In the genomic region with DNA sequence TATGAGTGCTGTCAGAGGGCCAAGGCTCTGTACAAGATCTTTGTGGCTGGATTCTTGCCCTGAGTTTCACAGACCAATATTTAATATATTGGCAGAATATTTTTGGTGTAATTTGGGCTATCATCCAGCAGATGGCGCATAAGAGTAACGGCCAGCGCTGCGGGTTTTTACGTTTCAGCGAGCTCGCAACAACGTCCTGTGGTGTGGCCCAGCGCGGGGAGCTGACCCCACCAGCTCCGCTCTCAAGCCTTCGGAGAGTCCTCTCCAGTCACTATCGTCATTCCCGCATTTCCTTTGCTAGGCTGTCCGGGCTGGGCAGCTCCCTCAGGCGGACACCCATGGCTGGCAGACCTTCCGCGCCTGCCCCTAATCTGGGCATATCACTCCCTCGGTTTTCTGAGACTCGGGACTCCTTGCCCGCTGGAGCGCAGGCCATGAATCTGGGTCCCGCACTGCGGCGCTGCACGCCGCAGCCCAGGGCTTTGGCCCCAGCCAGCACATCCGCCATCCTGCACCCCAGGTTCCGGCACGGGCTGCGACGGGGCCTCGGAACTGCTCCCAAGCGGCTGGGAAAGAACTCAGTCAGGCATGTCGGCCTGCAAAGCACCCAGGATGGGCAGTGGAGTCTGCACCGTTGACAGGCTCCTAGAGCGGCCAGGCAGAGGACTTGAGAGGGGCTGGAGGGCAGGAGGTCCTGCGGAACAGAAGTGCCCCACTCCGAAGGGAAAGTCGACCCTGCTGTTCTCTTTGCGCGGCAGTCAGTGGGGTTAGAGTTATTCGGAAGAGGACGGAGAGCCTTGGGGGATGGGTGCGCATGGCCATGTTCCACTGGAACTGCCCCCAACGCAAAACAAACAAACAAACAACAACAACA, we compare ENCODE assay signal across 1 cellular context.
TF ChIP-seq lines count a peak whose summit lies in the region.

No MANE protein-coding gene starts in this region.

TF ChIP-seq in HEK293, 187 proteins besides CTCF, POLR2A, EP300 and RAD21 (continued from another document):
- TF ChIP-seq, protein P1, sequence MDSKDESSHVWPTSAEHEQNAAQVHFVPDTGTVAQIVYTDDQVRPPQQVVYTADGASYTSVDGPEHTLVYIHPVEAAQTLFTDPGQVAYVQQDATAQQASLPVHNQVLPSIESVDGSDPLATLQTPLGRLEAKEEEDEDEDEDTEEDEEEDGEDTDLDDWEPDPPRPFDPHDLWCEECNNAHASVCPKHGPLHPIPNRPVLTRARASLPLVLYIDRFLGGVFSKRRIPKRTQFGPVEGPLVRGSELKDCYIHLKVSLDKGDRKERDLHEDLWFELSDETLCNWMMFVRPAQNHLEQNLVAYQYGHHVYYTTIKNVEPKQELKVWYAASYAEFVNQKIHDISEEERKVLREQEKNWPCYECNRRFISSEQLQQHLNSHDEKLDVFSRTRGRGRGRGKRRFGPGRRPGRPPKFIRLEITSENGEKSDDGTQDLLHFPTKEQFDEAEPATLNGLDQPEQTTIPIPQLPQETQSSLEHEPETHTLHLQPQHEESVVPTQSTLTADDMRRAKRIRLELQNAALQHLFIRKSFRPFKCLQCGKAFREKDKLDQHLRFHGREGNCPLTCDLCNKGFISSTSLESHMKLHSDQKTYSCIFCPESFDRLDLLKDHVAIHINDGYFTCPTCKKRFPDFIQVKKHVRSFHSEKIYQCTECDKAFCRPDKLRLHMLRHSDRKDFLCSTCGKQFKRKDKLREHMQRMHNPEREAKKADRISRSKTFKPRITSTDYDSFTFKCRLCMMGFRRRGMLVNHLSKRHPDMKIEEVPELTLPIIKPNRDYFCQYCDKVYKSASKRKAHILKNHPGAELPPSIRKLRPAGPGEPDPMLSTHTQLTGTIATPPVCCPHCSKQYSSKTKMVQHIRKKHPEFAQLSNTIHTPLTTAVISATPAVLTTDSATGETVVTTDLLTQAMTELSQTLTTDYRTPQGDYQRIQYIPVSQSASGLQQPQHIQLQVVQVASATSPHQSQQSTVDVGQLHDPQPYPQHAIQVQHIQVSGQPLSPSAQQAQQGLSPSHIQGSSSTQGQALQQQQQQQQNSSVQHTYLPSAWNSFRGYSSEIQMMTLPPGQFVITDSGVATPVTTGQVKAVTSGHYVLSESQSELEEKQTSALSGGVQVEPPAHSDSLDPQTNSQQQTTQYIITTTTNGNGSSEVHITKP (tag by site-specific recombination; IDR thresholded peaks at IDR 0.05), result peak; percentile 37; the same call in 1 of the 2 replicates
- TF ChIP-seq ZNF660 (tag by site-specific recombination; IDR thresholded peaks at IDR 0.05), result 0 out of 2 replicates have a peak, but pooled peaks have one; percentile 17
- TF ChIP-seq ZNF473 (tag by site-specific recombination; IDR thresholded peaks at IDR 0.05), result no peak
- TF ChIP-seq, protein P2, sequence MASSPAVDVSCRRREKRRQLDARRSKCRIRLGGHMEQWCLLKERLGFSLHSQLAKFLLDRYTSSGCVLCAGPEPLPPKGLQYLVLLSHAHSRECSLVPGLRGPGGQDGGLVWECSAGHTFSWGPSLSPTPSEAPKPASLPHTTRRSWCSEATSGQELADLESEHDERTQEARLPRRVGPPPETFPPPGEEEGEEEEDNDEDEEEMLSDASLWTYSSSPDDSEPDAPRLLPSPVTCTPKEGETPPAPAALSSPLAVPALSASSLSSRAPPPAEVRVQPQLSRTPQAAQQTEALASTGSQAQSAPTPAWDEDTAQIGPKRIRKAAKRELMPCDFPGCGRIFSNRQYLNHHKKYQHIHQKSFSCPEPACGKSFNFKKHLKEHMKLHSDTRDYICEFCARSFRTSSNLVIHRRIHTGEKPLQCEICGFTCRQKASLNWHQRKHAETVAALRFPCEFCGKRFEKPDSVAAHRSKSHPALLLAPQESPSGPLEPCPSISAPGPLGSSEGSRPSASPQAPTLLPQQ (tag by site-specific recombination; IDR thresholded peaks at IDR 0.05), result 0 out of 2 replicates have a peak, but pooled peaks have one; percentile 45
- peak; percentile 67 for TF ChIP-seq ZNF335 (tag by site-specific recombination; conservative IDR thresholded peaks at IDR 0.05)
- TF ChIP-seq, protein P3, sequence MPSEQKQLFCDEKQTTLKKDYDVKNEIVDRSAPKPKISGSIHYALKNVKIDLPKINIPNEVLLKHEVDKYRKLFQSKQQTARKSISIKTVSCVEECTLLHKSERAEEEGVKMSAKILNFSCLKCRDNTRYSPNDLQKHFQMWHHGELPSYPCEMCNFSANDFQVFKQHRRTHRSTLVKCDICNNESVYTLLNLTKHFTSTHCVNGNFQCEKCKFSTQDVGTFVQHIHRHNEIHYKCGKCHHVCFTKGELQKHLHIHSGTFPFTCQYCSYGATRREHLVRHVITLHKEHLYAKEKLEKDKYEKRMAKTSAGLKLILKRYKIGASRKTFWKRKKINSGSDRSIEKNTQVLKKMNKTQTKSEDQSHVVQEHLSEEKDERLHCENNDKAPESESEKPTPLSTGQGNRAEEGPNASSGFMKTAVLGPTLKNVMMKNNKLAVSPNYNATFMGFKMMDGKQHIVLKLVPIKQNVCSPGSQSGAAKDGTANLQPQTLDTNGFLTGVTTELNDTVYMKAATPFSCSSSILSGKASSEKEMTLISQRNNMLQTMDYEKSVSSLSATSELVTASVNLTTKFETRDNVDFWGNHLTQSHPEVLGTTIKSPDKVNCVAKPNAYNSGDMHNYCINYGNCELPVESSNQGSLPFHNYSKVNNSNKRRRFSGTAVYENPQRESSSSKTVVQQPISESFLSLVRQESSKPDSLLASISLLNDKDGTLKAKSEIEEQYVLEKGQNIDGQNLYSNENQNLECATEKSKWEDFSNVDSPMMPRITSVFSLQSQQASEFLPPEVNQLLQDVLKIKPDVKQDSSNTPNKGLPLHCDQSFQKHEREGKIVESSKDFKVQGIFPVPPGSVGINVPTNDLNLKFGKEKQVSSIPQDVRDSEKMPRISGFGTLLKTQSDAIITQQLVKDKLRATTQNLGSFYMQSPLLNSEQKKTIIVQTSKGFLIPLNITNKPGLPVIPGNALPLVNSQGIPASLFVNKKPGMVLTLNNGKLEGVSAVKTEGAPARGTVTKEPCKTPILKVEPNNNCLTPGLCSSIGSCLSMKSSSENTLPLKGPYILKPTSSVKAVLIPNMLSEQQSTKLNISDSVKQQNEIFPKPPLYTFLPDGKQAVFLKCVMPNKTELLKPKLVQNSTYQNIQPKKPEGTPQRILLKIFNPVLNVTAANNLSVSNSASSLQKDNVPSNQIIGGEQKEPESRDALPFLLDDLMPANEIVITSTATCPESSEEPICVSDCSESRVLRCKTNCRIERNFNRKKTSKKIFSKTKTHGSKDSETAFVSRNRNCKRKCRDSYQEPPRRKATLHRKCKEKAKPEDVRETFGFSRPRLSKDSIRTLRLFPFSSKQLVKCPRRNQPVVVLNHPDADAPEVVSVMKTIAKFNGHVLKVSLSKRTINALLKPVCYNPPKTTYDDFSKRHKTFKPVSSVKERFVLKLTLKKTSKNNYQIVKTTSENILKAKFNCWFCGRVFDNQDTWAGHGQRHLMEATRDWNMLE (tag by site-specific recombination; conservative IDR thresholded peaks at IDR 0.05; ENCODE audit: low read depth), result 0 out of 2 replicates have a peak, but pooled peaks have one; percentile 25
- TF ChIP-seq ZNF2 (tag by site-specific recombination; IDR thresholded peaks at IDR 0.05), result peak; percentile 77
- TF ChIP-seq YY1 (tag by site-specific recombination; IDR thresholded peaks at IDR 0.05), result no peak
- peak; percentile 33; the same call in 1 of the 2 replicates for TF ChIP-seq ZBTB8A (tag by site-specific recombination; IDR thresholded peaks at IDR 0.05)
- TF ChIP-seq ZNF777 (tag by site-specific recombination; IDR thresholded peaks at IDR 0.05; ENCODE audit: borderline replicate concordance), result peak; percentile 10; the same call in 1 of the 2 replicates
- TF ChIP-seq ZSCAN30 (tag by site-specific recombination; IDR thresholded peaks at IDR 0.05), result 0 out of 2 replicates have a peak, but pooled peaks have one; percentile 52
- TF ChIP-seq ZNF654 (tag by site-specific recombination; IDR thresholded peaks at IDR 0.05; ENCODE audit: low read depth), result peak; percentile 70
- TF ChIP-seq ZFP37 (tag by site-specific recombination; IDR thresholded peaks at IDR 0.05), result 0 out of 2 replicates have a peak, but pooled peaks have one; percentile 47
- no peak for TF ChIP-seq ZNF354C (tag by site-specific recombination; IDR thresholded peaks at IDR 0.05; ENCODE audit: borderline replicate concordance, low read depth)
- no peak for TF ChIP-seq ZBTB48 (tag by site-specific recombination; IDR thresholded peaks at IDR 0.05)
- no peak for TF ChIP-seq ZNF747 (tag by site-specific recombination; IDR thresholded peaks at IDR 0.05)
- TF ChIP-seq SCRT2 (tag by site-specific recombination; IDR thresholded peaks at IDR 0.05), result no peak
- TF ChIP-seq GLI2 (tag by site-specific recombination; IDR thresholded peaks at IDR 0.05; ENCODE audit: borderline replicate concordance, low read depth), result no peak
